1 cellular context compared by ENCODE assay signal in genomic region chr1:203364806-203365205, GRCh38.
A peak's percentile ranks its signal among the peaks of the same experiment; 100 is the strongest.
TF ChIP-seq lines count a peak whose summit lies in the region.

No MANE protein-coding gene starts in this region.

TF ChIP-seq in K562, 482 proteins besides CTCF, POLR2A, EP300 and RAD21 (continued from another document):
- TF ChIP-seq CREB3L1 (IDR thresholded peaks at IDR 0.05; ENCODE audit: borderline replicate concordance, low read depth), result 0 out of 2 replicates have a peak, but pooled peaks have one; percentile 2
